In genomic region chr15:52103217-52104207, GRCh38 we compare ENCODE assay signal across 9 cellular contexts. TPM values are rescaled to one million over a fixed set of nuclear protein-coding genes. Genes with fewer than 3 reads are reported as not detected.
A peak's percentile ranks its signal among the peaks of the same experiment; 100 is the strongest.
DNase-seq lines count a peak whose midpoint lies in the region; ATAC-seq and TF ChIP-seq lines count a peak whose summit lies in the region.
"Had no signal": no experiment of that assay in that cellular context is flagged by ENCODE, and none has a peak within 500 bp of the region (broad histone marks: within the 10 kb centered on the region; RNA-seq: fewer than 3 reads in every experiment).

No MANE protein-coding gene starts in this region.

- intact Hi-C loops in colonic mucosa (cut with DNase I), result no loop called here

- H3K27me3 Mint-ChIP-seq in nephron (ENCODE audit: low read depth), result peaks cover 5% of the 10 kb centered on the region

- no peak overlapping the region for H3K27ac ChIP-seq in colonic mucosa

- peak overlapping the region in 2 of 3 experiments; percentile 29 to 44 for H3K27ac Mint-ChIP-seq in nephron

- no peaks in the 10 kb centered on the region for H3K27me3 ChIP-seq in colonic mucosa

- H3K9me3 ChIP-seq in colonic mucosa, result no peaks in the 10 kb centered on the region

- no peak overlapping the region for H3K4me3 Mint-ChIP-seq in nephron

- no peak overlapping the region for H3K4me3 ChIP-seq in GM12864 (ENCODE audit: low read depth, low read length)
- H3K4me3 ChIP-seq in astrocyte of the spinal cord (ENCODE audit: low read depth, low read length), result no peak overlapping the region
- H3K4me3 ChIP-seq in colonic mucosa, result no peak overlapping the region

- H3K4me1 Mint-ChIP-seq in nephron, result peaks cover 28% of the 10 kb centered on the region

- in situ Hi-C loops in astrocyte of the spinal cord (cut with HindIII; ENCODE audit: low sequenced_read_pairs), result no loop called here

- H3K9ac ChIP-seq in colonic mucosa (ENCODE audit: low read depth in 2 of 2, low read length in 2 of 2), result no peak overlapping the region

- H3K9me3 Mint-ChIP-seq in nephron, result no peaks in the 10 kb centered on the region

- DNase-seq in GM12864 (ENCODE audit: low read depth) (peak; percentile 73), astrocyte of the spinal cord (ENCODE audit: low read depth, low spot score) (peak; percentile 94), SIG-M5 (lab: John Stamatoyannopoulos, UW) (no peak), NCI-H774 (lab: John Stamatoyannopoulos, UW) (no peak), colonic mucosa (no peak)
- DNase-seq: naive B cell had no signal

- no peak for TF ChIP-seq CTCF in GM12864 (IDR thresholded peaks at IDR 0.05; ENCODE audit: low read depth, low read length, missing control alignments)
- TF ChIP-seq CTCF in astrocyte of the spinal cord (IDR thresholded peaks at IDR 0.05; ENCODE audit: low read depth, low read length), result no peak
- TF ChIP-seq CTCF in nephron (IDR thresholded peaks at IDR 0.05; ENCODE audit: unreplicated experiment in 3 of 3), result no peak
- no peak for TF ChIP-seq CTCF in colonic mucosa (IDR thresholded peaks at IDR 0.05)

- no peaks in the 10 kb centered on the region for H3K36me3 Mint-ChIP-seq in nephron (ENCODE audit: low read depth)
- H3K36me3 Mint-ChIP-seq: naive B cell had no signal

- peak; percentile 51 for ATAC-seq in GM21381 (IDR thresholded peaks at IDR 0.05; ENCODE audit: unreplicated experiment)
- peak; percentile 63 for ATAC-seq in HG03558 (IDR thresholded peaks at IDR 0.05; ENCODE audit: extremely low read depth, unreplicated experiment)

- no peaks in the 10 kb centered on the region for H3K4me1 ChIP-seq in colonic mucosa

- H3K36me3 ChIP-seq in colonic mucosa, result no peaks in the 10 kb centered on the region

RNA-seq across cellular contexts. Expression of gene BCL2L10, which starts 9.1 kb away (rescaled TPM):
- total RNA-seq in colonic mucosa, result 1 to 10 TPM in 1 of 2 donors, under 1 TPM in 1; 0.77 to 2.1 TPM

Comparison
In these comparisons a context has a peak if more than half of its experiments do, and no peak if none do; other contexts are left out.
1. DNase-seq: peak in GM12864 (single experiment) and astrocyte of the spinal cord (single experiment); none in SIG-M5 (single experiment), NCI-H774 (single experiment) and colonic mucosa (single experiment).